In the genomic region with DNA sequence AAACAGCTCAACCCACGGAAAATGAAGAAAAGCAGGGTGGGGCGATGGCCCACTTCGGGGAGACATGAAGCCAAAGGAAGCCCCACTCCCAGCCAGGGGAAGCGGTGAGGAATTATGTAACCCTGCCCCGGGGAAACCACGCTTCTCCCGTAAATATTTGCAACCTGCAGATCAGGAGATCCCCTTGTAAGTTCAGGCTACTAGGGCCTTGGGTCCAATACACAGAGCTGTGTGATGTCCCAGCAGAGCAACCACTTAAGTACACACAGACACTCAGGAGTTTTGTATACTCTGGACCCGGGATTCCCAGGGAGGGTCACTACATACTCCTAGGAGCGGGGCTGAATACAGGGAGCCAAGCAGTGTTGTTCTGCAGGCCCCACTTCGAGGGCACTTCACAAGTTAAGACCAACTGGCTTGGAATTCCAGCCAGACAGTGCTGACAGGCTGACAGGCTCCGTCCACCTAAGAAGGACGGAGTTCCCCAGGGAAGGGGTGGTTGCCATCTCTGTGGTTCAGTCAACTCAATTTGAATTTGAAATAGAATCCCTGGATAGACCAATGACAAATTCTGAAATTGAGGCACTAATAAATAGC, we compare ENCODE assay signal across 21 cellular contexts.
"Had no signal": no experiment of that assay in that cellular context is flagged by ENCODE, and none has a peak within 500 bp of the region (broad histone marks: within the 10 kb centered on the region; RNA-seq: fewer than 3 reads in every experiment).

No MANE protein-coding gene starts in this region.

- H3K36me3 ChIP-seq: Peyer's patch had no signal

- H3K4me1 ChIP-seq: Peyer's patch had no signal

- ATAC-seq: activated CD8-positive, alpha-beta memory T cell treated with anti-CD3 and anti-CD28 coated beads, Interleukin-2, amount 10 ng/mL, durations not matched to agents 7 days and 5 days; T-helper 17 cell had no signal

- H3K27ac ChIP-seq: Peyer's patch, RWPE1 had no signal

- H3K27me3 ChIP-seq: Peyer's patch had no signal

- DNase-seq: activated B cell treated with CpG ODN at 0.5 μM for 24 hours; activated CD4-positive, alpha-beta T cell treated with anti-CD3 and anti-CD28 coated beads for 1 hour; activated CD4-positive, alpha-beta T cell treated with anti-CD3 and anti-CD28 coated beads, Interleukin-2, amount 10 ng/mL, durations not matched to agents 24 days and 14 days; activated CD4-positive, alpha-beta T cell treated with anti-CD3 and anti-CD28 coated beads, Interleukin-2, amount 50 U/mL, for 48 hours; activated CD8-positive, alpha-beta memory T cell treated with anti-CD3 and anti-CD28 coated beads, Interleukin-2, amount 10 ng/mL, durations not matched to agents 7 days and 5 days; activated effector memory CD4-positive, alpha-beta T cell treated with Interleukin-2 at 50 U/mL for 16 hours; activated naive CD4-positive, alpha-beta T cell; activated T-cell treated with anti-CD3 and anti-CD28 coated beads, Interleukin-2, amount 50 U/mL, for 24 hours; amygdala; MM.1S; NCI-H1105 treated with DMSO at 0.1 percent for 48 hours; NCI-H1436 treated with DMSO at 0.1 percent for 48 hours; NCI-H187; NCI-H2081; NCI-H510A treated with DMSO at 0.1 percent for 48 hours; NCI-H69; Peyer's patch; SIG-M5; T-helper 17 cell; T-helper 9 cell had no signal

- H3K4me3 ChIP-seq: Peyer's patch had no signal

- H3K9me3 ChIP-seq: Peyer's patch had no signal
